Comparison of ENCODE assay signal across 8 cellular contexts in genomic region chr4:153634737-153635353, GRCh38. TPM values are rescaled to one million over a fixed set of nuclear protein-coding genes. Genes with fewer than 3 reads are reported as not detected.
DNase-seq lines count a peak whose midpoint lies in the region; ATAC-seq and TF ChIP-seq lines count a peak whose summit lies in the region.

No MANE protein-coding gene starts in this region.

- peaks cover 18 to 25% of the 10 kb centered on the region in 2 donors for H3K36me3 Mint-ChIP-seq in activated naive CD4-positive, alpha-beta T cell treated with anti-CD3 and anti-CD28 coated beads, Interleukin-2, amount 50 U/mL, for 72 hours

- H3K4me3 ChIP-seq in esophagus muscularis mucosa: no peak overlapping the region

- H3K9me3 Mint-ChIP-seq in activated naive CD4-positive, alpha-beta T cell treated with anti-CD3 and anti-CD28 coated beads, Interleukin-2, amount 50 U/mL, for 72 hours: no peaks in the 10 kb centered on the region

- 92% methylated on average over 3 of the region's 3 CpGs for WGBS in esophagus muscularis mucosa

- peak overlapping the region; percentile 4 to 60 for H3K27ac Mint-ChIP-seq in activated naive CD4-positive, alpha-beta T cell treated with anti-CD3 and anti-CD28 coated beads, Interleukin-2, amount 50 U/mL, for 72 hours

- TF ChIP-seq POLR2A in esophagus muscularis mucosa (IDR thresholded peaks at IDR 0.05; ENCODE audit: low read depth): no peak

- TF ChIP-seq CTCF in esophagus muscularis mucosa (IDR thresholded peaks at IDR 0.05): peak; percentile 40 to 65 (median 50)

- H3K4me1 ChIP-seq in esophagus muscularis mucosa: no peaks in the 10 kb centered on the region

- no peaks in the 10 kb centered on the region for H3K27me3 ChIP-seq in esophagus muscularis mucosa

- no peak overlapping the region for H3K27ac ChIP-seq in esophagus muscularis mucosa (replicated peaks in 1 of 4)

- peak; percentile 15 to 33 for ATAC-seq in activated naive CD4-positive, alpha-beta T cell treated with anti-CD3 and anti-CD28 coated beads, Interleukin-2, amount 50 U/mL, for 72 hours

- no peak for TF ChIP-seq EP300 in esophagus muscularis mucosa (IDR thresholded peaks at IDR 0.05)

- no peak for DNase-seq in activated naive CD4-positive, alpha-beta T cell treated with anti-CD3 and anti-CD28 coated beads, Interleukin-2, amount 50 U/mL, for 72 hours (ENCODE audit: low spot score in 2 of 2)
- DNase-seq in activated naive CD4-positive, alpha-beta T cell (lab: John Stamatoyannopoulos, UW): no peak
- DNase-seq in OCI-M1 (lab: John Stamatoyannopoulos, UW): peak; percentile 64
- DNase-seq in esophagus muscularis mucosa (ENCODE audit: extremely low spot score): no peak
- peak; percentile 14 for DNase-seq in retina
- DNase-seq in globus pallidus (ENCODE audit: low spot score): no peak
- no peak for DNase-seq in mesenteric fat pad (ENCODE audit: low spot score)
- DNase-seq in NCI-H345 (lab: John Stamatoyannopoulos, UW): no peak

- intact Hi-C loops in esophagus muscularis mucosa (cut with DNase I): loop anchor here (5.0 kb wide), 1 partner anchor 112 kb away; no protein-coding TSS in a partner anchor

- H3K9me3 ChIP-seq in esophagus muscularis mucosa: no peaks in the 10 kb centered on the region

- H3K36me3 ChIP-seq in esophagus muscularis mucosa: peaks cover 34 to 77% (median 68%) of the 10 kb centered on the region in 4 donors

RNA-seq across cellular contexts. Expression of gene TLR2, which starts 49.2 kb away (rescaled TPM):
- 1 to 10 TPM; 1.1 to 1.6 TPM for total RNA-seq in activated naive CD4-positive, alpha-beta T cell treated with anti-CD3 and anti-CD28 coated beads, Interleukin-2, amount 50 U/mL, for 72 hours
- total RNA-seq in esophagus muscularis mucosa: 10 to 100 TPM in 1 of 4 donors, 1 to 10 TPM in 3; 5.6 to 39.8 (median 8.8) TPM
- total RNA-seq in mesenteric fat pad: 81.6 TPM

Comparison
In these comparisons a context has a peak if more than half of its experiments do, and no peak if none do; other contexts are left out.
1. DNase-seq: peak in OCI-M1 (single experiment) and retina (single experiment); none in activated naive CD4-positive, alpha-beta T cell treated with anti-CD3 and anti-CD28 coated beads, Interleukin-2, amount 50 U/mL, for 72 hours (0 of 2), activated naive CD4-positive, alpha-beta T cell (0 of 4), esophagus muscularis mucosa (single experiment), globus pallidus (single experiment), mesenteric fat pad (single experiment) and NCI-H345 (single experiment).